Comparison of ENCODE assay signal across 12 cellular contexts in the genomic region with DNA sequence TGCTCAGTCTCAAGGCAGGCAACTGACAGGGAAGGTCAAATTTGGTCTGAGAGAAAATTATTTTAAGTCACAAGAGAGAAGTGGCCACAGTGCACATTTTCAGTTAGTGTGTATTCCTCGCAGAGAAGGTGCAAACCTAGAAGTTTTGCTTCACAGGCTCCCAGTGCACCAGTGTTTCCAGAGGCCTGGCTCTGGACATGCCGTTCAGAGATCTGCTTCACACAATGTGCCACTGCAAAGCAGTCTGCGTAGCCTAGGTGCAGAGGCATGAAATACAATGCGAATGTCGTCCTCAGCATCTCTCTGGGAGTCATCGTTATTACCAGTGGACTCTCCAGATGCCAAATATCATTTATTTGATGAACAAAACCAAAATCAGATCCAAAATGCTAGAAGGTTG.
DNase-seq lines count a peak whose midpoint lies in the region; ATAC-seq and TF ChIP-seq lines count a peak whose summit lies in the region.
"Had no signal": no experiment of that assay in that cellular context is flagged by ENCODE, and none has a peak within 500 bp of the region (broad histone marks: within the 10 kb centered on the region; RNA-seq: fewer than 3 reads in every experiment).

No MANE protein-coding gene starts in this region.

- H3K9me2 ChIP-seq in neural cell (ENCODE audit: insufficient read depth, low read length), result no peaks in the 10 kb centered on the region

- H3K4me3 Mint-ChIP-seq in central memory CD8-positive, alpha-beta T cell, result no peak overlapping the region
- no peak overlapping the region for H3K4me3 Mint-ChIP-seq in mesothelial cell of epicardium
- H3K4me3 Mint-ChIP-seq: CD8-positive, alpha-beta memory T cell had no signal

- H3K4me1 ChIP-seq in cardiac muscle cell (ENCODE audit: low read depth) (peaks cover 34% of the 10 kb centered on the region), right cardiac atrium (ENCODE audit: control insufficient read depth, insufficient read depth, low read length) (no peaks in the 10 kb centered on the region)

- no peak overlapping the region for H3K9ac ChIP-seq in neural cell (ENCODE audit: low read length)
- H3K9ac ChIP-seq: BLaER1 treated with 17β-estradiol and CSF1 and Interleukin-3, amounts not matched to agents 10 nM and 100 nM had no signal

- no peak overlapping the region for H3K4me3 ChIP-seq in cardiac muscle cell
- no peak overlapping the region for H3K4me3 ChIP-seq in right cardiac atrium (ENCODE audit: low read length)
- H3K4me3 ChIP-seq in neural cell (ENCODE audit: low read length), result no peak overlapping the region
- H3K4me3 ChIP-seq: BLaER1 treated with 17β-estradiol and CSF1 and Interleukin-3, amounts not matched to agents 10 nM and 100 nM had no signal

- H4K20me1 ChIP-seq in neural cell (ENCODE audit: insufficient read depth), result no peaks in the 10 kb centered on the region

- H3K4me2 ChIP-seq in neural cell (ENCODE audit: low read length), result no peak overlapping the region
- H3K4me2 ChIP-seq: BLaER1 treated with 17β-estradiol and CSF1 and Interleukin-3, amounts not matched to agents 10 nM and 100 nM had no signal

- DNase-seq in cardiac muscle cell (ENCODE audit: low read depth in 1 of 2, low spot score in 1 of 2) (no peak), right cardiac atrium (no peak), mesothelial cell of epicardium (ENCODE audit: low spot score in 2 of 2, unreplicated experiment in 2 of 2) (no peak), substantia nigra (lab: John Stamatoyannopoulos, UW) (no peak)
- no peak for DNase-seq in central memory CD8-positive, alpha-beta T cell (ENCODE audit: low spot score in 2 of 2)
- DNase-seq: DMS79 had no signal

- H3K27me3 Mint-ChIP-seq in central memory CD8-positive, alpha-beta T cell, result no peaks in the 10 kb centered on the region
- no peaks in the 10 kb centered on the region for H3K27me3 Mint-ChIP-seq in mesothelial cell of epicardium (ENCODE audit: low read depth)
- H3K27me3 Mint-ChIP-seq: CD8-positive, alpha-beta memory T cell; IgD-negative memory B cell had no signal

- no peaks in the 10 kb centered on the region for H3K9me3 Mint-ChIP-seq in central memory CD8-positive, alpha-beta T cell
- H3K9me3 Mint-ChIP-seq in mesothelial cell of epicardium, result no peaks in the 10 kb centered on the region
- H3K9me3 Mint-ChIP-seq: CD8-positive, alpha-beta memory T cell; IgD-negative memory B cell had no signal

- H3K27me3 ChIP-seq in cardiac muscle cell, result no peaks in the 10 kb centered on the region
- no peaks in the 10 kb centered on the region for H3K27me3 ChIP-seq in right cardiac atrium (ENCODE audit: control insufficient read depth, insufficient read depth)
- no peaks in the 10 kb centered on the region for H3K27me3 ChIP-seq in neural cell (ENCODE audit: insufficient read depth, low read depth, low read length)
- H3K27me3 ChIP-seq: BLaER1 treated with 17β-estradiol and CSF1 and Interleukin-3, amounts not matched to agents 10 nM and 100 nM had no signal

- H3K27ac ChIP-seq in cardiac muscle cell (peak overlapping the region; percentile 74), right cardiac atrium (ENCODE audit: low read length) (no peak overlapping the region), neural cell (ENCODE audit: low read length) (peak overlapping the region; percentile 28), substantia nigra (ENCODE audit: low read depth, low read length, poor library complexity, severe bottlenecking) (no peak overlapping the region)
- H3K27ac ChIP-seq: BLaER1 treated with 17β-estradiol and CSF1 and Interleukin-3, amounts not matched to agents 10 nM and 100 nM had no signal

- 88% methylated on average over 6 of the region's 6 CpGs for whole genome bisulfite sequencing in right cardiac atrium

- peaks cover 12% of the 10 kb centered on the region for H3K36me3 Mint-ChIP-seq in central memory CD8-positive, alpha-beta T cell (ENCODE audit: insufficient read depth)
- H3K36me3 Mint-ChIP-seq in mesothelial cell of epicardium, result no peaks in the 10 kb centered on the region

- no peaks in the 10 kb centered on the region for H3F3A ChIP-seq in neural cell (ENCODE audit: insufficient read depth, low read length, poor library complexity, severe bottlenecking)

- H3K4me1 Mint-ChIP-seq in central memory CD8-positive, alpha-beta T cell, result peaks cover 15% of the 10 kb centered on the region
- peaks cover 36% of the 10 kb centered on the region for H3K4me1 Mint-ChIP-seq in mesothelial cell of epicardium

- intact Hi-C loops in right cardiac atrium (cut with DNase I), result no loop called here

- H3K36me3 ChIP-seq in cardiac muscle cell, result no peaks in the 10 kb centered on the region
- no peaks in the 10 kb centered on the region for H3K36me3 ChIP-seq in neural cell (ENCODE audit: insufficient read depth, low read length)

- ATAC-seq in right cardiac atrium (no peak), HG02852 (IDR thresholded peaks at IDR 0.05; ENCODE audit: unreplicated experiment) (no peak), GM19397 (IDR thresholded peaks at IDR 0.05; ENCODE audit: unreplicated experiment) (no peak)
- no peak for ATAC-seq in central memory CD8-positive, alpha-beta T cell (replicated peaks; ENCODE audit: extremely low read depth, poor library complexity, severe bottlenecking)

- no peak for TF ChIP-seq CTCF in cardiac muscle cell (IDR thresholded peaks at IDR 0.05; ENCODE audit: low read depth, low read length)
- TF ChIP-seq CTCF in neural cell (IDR thresholded peaks at IDR 0.05; ENCODE audit: poor library complexity, severe bottlenecking), result no peak
- no peak for TF ChIP-seq CTCF in mesothelial cell of epicardium (IDR thresholded peaks at IDR 0.05; ENCODE audit: unreplicated experiment)

- H3K27ac Mint-ChIP-seq in central memory CD8-positive, alpha-beta T cell (ENCODE audit: low read depth), result peak overlapping the region; percentile 24
- no peak overlapping the region for H3K27ac Mint-ChIP-seq in mesothelial cell of epicardium
- H3K27ac Mint-ChIP-seq: IgD-negative memory B cell had no signal

- no peaks in the 10 kb centered on the region for H3K79me2 ChIP-seq in neural cell (replicated peaks; ENCODE audit: insufficient read depth, low read length)

- no peak for TF ChIP-seq RAD21 in neural cell (conservative IDR thresholded peaks at IDR 0.05)

- H3K9me3 ChIP-seq in cardiac muscle cell (ENCODE audit: low read depth) (no peaks in the 10 kb centered on the region), right cardiac atrium (ENCODE audit: control insufficient read depth, low read length) (no peaks in the 10 kb centered on the region), neural cell (ENCODE audit: low read length) (no peaks in the 10 kb centered on the region)
- H3K9me3 ChIP-seq: BLaER1 treated with 17β-estradiol and CSF1 and Interleukin-3, amounts not matched to agents 10 nM and 100 nM had no signal

- H2AFZ ChIP-seq in neural cell (ENCODE audit: low read depth, low read length), result no peak overlapping the region

- no peak for TF ChIP-seq EP300 in neural cell (conservative IDR thresholded peaks at IDR 0.05; ENCODE audit: poor library complexity, severe bottlenecking)

TF ChIP-seq in neural cell, 6 proteins besides CTCF, POLR2A, EP300 and RAD21:
- TF ChIP-seq, protein P1, sequence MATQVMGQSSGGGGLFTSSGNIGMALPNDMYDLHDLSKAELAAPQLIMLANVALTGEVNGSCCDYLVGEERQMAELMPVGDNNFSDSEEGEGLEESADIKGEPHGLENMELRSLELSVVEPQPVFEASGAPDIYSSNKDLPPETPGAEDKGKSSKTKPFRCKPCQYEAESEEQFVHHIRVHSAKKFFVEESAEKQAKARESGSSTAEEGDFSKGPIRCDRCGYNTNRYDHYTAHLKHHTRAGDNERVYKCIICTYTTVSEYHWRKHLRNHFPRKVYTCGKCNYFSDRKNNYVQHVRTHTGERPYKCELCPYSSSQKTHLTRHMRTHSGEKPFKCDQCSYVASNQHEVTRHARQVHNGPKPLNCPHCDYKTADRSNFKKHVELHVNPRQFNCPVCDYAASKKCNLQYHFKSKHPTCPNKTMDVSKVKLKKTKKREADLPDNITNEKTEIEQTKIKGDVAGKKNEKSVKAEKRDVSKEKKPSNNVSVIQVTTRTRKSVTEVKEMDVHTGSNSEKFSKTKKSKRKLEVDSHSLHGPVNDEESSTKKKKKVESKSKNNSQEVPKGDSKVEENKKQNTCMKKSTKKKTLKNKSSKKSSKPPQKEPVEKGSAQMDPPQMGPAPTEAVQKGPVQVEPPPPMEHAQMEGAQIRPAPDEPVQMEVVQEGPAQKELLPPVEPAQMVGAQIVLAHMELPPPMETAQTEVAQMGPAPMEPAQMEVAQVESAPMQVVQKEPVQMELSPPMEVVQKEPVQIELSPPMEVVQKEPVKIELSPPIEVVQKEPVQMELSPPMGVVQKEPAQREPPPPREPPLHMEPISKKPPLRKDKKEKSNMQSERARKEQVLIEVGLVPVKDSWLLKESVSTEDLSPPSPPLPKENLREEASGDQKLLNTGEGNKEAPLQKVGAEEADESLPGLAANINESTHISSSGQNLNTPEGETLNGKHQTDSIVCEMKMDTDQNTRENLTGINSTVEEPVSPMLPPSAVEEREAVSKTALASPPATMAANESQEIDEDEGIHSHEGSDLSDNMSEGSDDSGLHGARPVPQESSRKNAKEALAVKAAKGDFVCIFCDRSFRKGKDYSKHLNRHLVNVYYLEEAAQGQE (IDR thresholded peaks at IDR 0.05; ENCODE audit: borderline replicate concordance), result no peak
- TF ChIP-seq TAF1 (IDR thresholded peaks at IDR 0.05; ENCODE audit: low read depth), result no peak
- no peak for TF ChIP-seq EZH2 (IDR thresholded peaks at IDR 0.05; ENCODE audit: borderline replicate concordance, insufficient read depth, low read length, poor library complexity, severe bottlenecking)
- no peak for TF ChIP-seq MXI1 (conservative IDR thresholded peaks at IDR 0.05; ENCODE audit: poor library complexity, severe bottlenecking)
- TF ChIP-seq POLR2AphosphoS5 (IDR thresholded peaks at IDR 0.05), result no peak
- no peak for TF ChIP-seq SMC3 (conservative IDR thresholded peaks at IDR 0.05; ENCODE audit: poor library complexity)

Comparison
In these comparisons a context has a peak if more than half of its experiments do, and no peak if none do; other contexts are left out.
1. H3K27ac ChIP-seq: peak in cardiac muscle cell (single experiment) and neural cell (single experiment); none in right cardiac atrium (single experiment) and substantia nigra (single experiment).